Comparison of ENCODE assay signal across 1 cellular context in the genomic region with DNA sequence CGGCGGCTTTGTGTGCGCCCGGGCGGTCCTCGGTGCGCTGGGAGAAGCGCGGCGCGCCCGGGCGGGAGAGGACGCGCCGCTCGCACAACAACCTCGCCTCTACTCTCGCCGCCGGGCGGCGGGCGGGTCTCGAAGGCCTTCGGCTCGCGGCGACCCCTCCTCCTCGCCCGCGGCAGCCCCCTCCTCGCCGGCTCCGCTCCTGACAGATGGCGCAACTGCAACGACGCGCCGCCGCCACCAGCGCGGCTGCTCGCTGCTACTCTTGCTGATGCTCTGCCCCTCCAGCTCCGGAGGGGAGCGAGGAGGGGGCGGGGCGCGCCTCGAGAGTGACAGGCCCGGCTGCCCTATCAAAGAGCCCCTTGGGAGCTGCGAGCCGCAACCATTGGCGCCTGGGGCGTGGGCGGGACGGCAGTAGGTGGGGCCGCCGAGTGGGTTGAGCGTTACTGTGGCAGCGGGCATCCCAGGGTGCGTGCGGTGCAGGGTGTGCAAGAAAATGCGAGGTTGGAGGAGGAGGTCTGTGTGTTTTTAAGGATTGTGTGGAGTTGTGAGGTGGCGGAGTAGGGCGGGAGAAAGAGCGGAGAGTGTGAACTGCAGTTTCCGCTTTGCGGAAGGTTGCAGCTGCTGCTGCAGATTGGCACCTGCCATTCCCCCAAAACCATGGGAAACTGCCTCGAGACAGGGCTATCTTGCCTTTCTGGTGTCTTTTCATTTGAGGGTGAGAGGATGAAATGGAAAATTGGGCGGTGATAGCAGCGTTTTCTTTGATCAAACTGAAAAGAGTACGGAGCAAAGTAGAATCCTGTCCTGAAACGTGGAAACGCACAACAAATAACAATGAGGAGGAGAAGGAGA.
TF ChIP-seq lines count a peak whose summit lies in the region.

A gene (minus strand): TSS at position 275 of the 852 bp plus-strand sequence. CDS start 153,401 bp downstream, outside the sequence.

TF ChIP-seq in HepG2, 621 proteins besides CTCF, POLR2A, EP300 and RAD21 (continued from another document and continues in another):
- TF ChIP-seq, protein P1, sequence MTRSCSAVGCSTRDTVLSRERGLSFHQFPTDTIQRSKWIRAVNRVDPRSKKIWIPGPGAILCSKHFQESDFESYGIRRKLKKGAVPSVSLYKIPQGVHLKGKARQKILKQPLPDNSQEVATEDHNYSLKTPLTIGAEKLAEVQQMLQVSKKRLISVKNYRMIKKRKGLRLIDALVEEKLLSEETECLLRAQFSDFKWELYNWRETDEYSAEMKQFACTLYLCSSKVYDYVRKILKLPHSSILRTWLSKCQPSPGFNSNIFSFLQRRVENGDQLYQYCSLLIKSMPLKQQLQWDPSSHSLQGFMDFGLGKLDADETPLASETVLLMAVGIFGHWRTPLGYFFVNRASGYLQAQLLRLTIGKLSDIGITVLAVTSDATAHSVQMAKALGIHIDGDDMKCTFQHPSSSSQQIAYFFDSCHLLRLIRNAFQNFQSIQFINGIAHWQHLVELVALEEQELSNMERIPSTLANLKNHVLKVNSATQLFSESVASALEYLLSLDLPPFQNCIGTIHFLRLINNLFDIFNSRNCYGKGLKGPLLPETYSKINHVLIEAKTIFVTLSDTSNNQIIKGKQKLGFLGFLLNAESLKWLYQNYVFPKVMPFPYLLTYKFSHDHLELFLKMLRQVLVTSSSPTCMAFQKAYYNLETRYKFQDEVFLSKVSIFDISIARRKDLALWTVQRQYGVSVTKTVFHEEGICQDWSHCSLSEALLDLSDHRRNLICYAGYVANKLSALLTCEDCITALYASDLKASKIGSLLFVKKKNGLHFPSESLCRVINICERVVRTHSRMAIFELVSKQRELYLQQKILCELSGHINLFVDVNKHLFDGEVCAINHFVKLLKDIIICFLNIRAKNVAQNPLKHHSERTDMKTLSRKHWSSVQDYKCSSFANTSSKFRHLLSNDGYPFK (CRISPR knock-in tag; IDR thresholded peaks at IDR 0.05; ENCODE audit: borderline replicate concordance): peak; percentile 58; the same call in 1 of the 2 replicates
- TF ChIP-seq, protein P2, sequence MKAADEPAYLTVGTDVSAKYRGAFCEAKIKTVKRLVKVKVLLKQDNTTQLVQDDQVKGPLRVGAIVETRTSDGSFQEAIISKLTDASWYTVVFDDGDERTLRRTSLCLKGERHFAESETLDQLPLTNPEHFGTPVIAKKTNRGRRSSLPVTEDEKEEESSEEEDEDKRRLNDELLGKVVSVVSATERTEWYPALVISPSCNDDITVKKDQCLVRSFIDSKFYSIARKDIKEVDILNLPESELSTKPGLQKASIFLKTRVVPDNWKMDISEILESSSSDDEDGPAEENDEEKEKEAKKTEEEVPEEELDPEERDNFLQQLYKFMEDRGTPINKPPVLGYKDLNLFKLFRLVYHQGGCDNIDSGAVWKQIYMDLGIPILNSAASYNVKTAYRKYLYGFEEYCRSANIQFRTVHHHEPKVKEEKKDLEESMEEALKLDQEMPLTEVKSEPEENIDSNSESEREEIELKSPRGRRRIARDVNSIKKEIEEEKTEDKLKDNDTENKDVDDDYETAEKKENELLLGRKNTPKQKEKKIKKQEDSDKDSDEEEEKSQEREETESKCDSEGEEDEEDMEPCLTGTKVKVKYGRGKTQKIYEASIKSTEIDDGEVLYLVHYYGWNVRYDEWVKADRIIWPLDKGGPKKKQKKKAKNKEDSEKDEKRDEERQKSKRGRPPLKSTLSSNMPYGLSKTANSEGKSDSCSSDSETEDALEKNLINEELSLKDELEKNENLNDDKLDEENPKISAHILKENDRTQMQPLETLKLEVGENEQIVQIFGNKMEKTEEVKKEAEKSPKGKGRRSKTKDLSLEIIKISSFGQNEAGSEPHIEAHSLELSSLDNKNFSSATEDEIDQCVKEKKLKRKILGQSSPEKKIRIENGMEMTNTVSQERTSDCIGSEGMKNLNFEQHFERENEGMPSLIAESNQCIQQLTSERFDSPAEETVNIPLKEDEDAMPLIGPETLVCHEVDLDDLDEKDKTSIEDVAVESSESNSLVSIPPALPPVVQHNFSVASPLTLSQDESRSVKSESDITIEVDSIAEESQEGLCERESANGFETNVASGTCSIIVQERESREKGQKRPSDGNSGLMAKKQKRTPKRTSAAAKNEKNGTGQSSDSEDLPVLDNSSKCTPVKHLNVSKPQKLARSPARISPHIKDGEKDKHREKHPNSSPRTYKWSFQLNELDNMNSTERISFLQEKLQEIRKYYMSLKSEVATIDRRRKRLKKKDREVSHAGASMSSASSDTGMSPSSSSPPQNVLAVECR (CRISPR knock-in tag; IDR thresholded peaks at IDR 0.05; ENCODE audit: borderline replicate concordance): peak; percentile 65; the same call in 1 of the 2 replicates
- TF ChIP-seq SP2 (CRISPR knock-in tag; IDR thresholded peaks at IDR 0.05) (peak; percentile 100), ZNF496 (CRISPR knock-in tag; IDR thresholded peaks at IDR 0.05; ENCODE audit: insufficient replicate concordance) (no peak), KLF12 (CRISPR knock-in tag; IDR thresholded peaks at IDR 0.05; ENCODE audit: borderline replicate concordance) (no peak), MXD4 (CRISPR knock-in tag; IDR thresholded peaks at IDR 0.05) (peak; percentile 71), SALL1 (CRISPR knock-in tag; IDR thresholded peaks at IDR 0.05) (peak; percentile 54; the same call in 1 of the 2 replicates), SMARCE1 (IDR thresholded peaks at IDR 0.05; ENCODE audit: borderline replicate concordance) (no peak), ZFX (CRISPR knock-in tag; IDR thresholded peaks at IDR 0.05; ENCODE audit: low read depth) (peak; percentile 42), ZNF75D (CRISPR knock-in tag; IDR thresholded peaks at IDR 0.05; ENCODE audit: borderline replicate concordance) (no peak), ZBTB7A (CRISPR knock-in tag; IDR thresholded peaks at IDR 0.05) (peak; percentile 68; the same call in 1 of the 2 replicates), ZFP1 (CRISPR knock-in tag; IDR thresholded peaks at IDR 0.05) (no peak), SAP130 (CRISPR knock-in tag; IDR thresholded peaks at IDR 0.05; ENCODE audit: low read depth) (peak; percentile 79), SRSF9 (IDR thresholded peaks at IDR 0.05; ENCODE audit: borderline replicate concordance, insufficient read depth, low read depth, low read length, poor library complexity, severe bottlenecking) (no peak), TEAD3 (CRISPR knock-in tag; optimal IDR thresholded peaks at IDR 0.05; ENCODE audit: borderline replicate concordance) (peak; percentile 14), ZKSCAN8 (CRISPR knock-in tag; IDR thresholded peaks at IDR 0.05; ENCODE audit: borderline replicate concordance) (0 out of 2 replicates have a peak, but pooled peaks have one; percentile 30), ZNF33B (CRISPR knock-in tag; IDR thresholded peaks at IDR 0.05) (0 out of 2 replicates have a peak, but pooled peaks have one; percentile 56), DPF2 (CRISPR knock-in tag; IDR thresholded peaks at IDR 0.05; ENCODE audit: borderline replicate concordance, low read depth) (no peak), ZNF619 (CRISPR knock-in tag; IDR thresholded peaks at IDR 0.05) (peak; percentile 61; the same call in 1 of the 2 replicates), ARHGAP35 (CRISPR knock-in tag; IDR thresholded peaks at IDR 0.05; ENCODE audit: borderline replicate concordance) (peak; percentile 58; the same call in 1 of the 2 replicates), ZNF10 (CRISPR knock-in tag; IDR thresholded peaks at IDR 0.05; ENCODE audit: borderline replicate concordance, low read depth) (no peak), U2AF1 (optimal IDR thresholded peaks at IDR 0.05; ENCODE audit: low read depth, low read length) (no peak), ZNF878 (CRISPR knock-in tag; IDR thresholded peaks at IDR 0.05) (no peak), CREB1 (IDR thresholded peaks at IDR 0.05) (peak; percentile 62; the same call in 1 of the 2 replicates), CREB1 (CRISPR knock-in tag; IDR thresholded peaks at IDR 0.05) (0 out of 2 replicates have a peak, but pooled peaks have one; percentile 8), CREM (IDR thresholded peaks at IDR 0.05) (no peak), CREM (CRISPR knock-in tag; IDR thresholded peaks at IDR 0.05) (no peak), ZNF616 (CRISPR knock-in tag; IDR thresholded peaks at IDR 0.05; ENCODE audit: low read depth) (no peak), RFXANK (CRISPR knock-in tag; IDR thresholded peaks at IDR 0.05) (no peak), IRF2 (CRISPR knock-in tag; IDR thresholded peaks at IDR 0.05) (peak; percentile 32; the same call in 1 of the 2 replicates), MAF1 (CRISPR knock-in tag; IDR thresholded peaks at IDR 0.05; ENCODE audit: borderline replicate concordance) (no peak), CHD4 (IDR thresholded peaks at IDR 0.05; ENCODE audit: borderline replicate concordance, low read length) (no peak)
- TF ChIP-seq, protein P3, sequence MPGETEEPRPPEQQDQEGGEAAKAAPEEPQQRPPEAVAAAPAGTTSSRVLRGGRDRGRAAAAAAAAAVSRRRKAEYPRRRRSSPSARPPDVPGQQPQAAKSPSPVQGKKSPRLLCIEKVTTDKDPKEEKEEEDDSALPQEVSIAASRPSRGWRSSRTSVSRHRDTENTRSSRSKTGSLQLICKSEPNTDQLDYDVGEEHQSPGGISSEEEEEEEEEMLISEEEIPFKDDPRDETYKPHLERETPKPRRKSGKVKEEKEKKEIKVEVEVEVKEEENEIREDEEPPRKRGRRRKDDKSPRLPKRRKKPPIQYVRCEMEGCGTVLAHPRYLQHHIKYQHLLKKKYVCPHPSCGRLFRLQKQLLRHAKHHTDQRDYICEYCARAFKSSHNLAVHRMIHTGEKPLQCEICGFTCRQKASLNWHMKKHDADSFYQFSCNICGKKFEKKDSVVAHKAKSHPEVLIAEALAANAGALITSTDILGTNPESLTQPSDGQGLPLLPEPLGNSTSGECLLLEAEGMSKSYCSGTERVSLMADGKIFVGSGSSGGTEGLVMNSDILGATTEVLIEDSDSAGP (CRISPR knock-in tag; IDR thresholded peaks at IDR 0.05; ENCODE audit: borderline replicate concordance): peak; percentile 73; the same call in 1 of the 2 replicates
- TF ChIP-seq, protein P4, sequence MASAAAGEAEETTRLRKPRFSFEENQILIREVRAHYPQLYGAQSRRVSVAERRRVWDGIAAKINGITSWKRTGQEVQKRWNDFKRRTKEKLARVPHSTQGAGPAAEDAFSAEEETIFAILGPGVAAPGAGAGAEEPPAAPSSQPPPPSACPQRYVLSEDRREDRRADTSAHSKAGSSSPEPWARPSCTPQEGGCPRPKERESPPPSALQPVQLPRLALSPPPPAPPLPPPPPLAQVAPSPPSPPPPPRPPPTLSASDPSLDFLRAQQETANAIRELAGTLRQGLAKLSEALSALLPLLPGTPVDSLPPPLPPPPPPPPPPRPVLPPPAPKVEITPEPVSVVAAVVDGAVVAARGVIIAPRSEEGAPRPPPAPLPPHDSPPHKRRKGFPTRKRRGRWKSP (CRISPR knock-in tag; IDR thresholded peaks at IDR 0.05): peak; percentile 98
- TF ChIP-seq, protein P5, sequence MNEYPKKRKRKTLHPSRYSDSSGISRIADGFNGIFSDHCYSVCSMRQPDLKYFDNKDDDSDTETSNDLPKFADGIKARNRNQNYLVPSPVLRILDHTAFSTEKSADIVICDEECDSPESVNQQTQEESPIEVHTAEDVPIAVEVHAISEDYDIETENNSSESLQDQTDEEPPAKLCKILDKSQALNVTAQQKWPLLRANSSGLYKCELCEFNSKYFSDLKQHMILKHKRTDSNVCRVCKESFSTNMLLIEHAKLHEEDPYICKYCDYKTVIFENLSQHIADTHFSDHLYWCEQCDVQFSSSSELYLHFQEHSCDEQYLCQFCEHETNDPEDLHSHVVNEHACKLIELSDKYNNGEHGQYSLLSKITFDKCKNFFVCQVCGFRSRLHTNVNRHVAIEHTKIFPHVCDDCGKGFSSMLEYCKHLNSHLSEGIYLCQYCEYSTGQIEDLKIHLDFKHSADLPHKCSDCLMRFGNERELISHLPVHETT (CRISPR knock-in tag; conservative IDR thresholded peaks at IDR 0.05): peak; percentile 43; the same call in 1 of the 2 replicates
- TF ChIP-seq, protein P6, sequence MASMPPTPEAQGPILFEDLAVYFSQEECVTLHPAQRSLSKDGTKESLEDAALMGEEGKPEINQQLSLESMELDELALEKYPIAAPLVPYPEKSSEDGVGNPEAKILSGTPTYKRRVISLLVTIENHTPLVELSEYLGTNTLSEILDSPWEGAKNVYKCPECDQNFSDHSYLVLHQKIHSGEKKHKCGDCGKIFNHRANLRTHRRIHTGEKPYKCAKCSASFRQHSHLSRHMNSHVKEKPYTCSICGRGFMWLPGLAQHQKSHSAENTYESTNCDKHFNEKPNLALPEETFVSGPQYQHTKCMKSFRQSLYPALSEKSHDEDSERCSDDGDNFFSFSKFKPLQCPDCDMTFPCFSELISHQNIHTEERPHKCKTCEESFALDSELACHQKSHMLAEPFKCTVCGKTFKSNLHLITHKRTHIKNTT (CRISPR knock-in tag; IDR thresholded peaks at IDR 0.05): no peak
- TF ChIP-seq, protein P7, sequence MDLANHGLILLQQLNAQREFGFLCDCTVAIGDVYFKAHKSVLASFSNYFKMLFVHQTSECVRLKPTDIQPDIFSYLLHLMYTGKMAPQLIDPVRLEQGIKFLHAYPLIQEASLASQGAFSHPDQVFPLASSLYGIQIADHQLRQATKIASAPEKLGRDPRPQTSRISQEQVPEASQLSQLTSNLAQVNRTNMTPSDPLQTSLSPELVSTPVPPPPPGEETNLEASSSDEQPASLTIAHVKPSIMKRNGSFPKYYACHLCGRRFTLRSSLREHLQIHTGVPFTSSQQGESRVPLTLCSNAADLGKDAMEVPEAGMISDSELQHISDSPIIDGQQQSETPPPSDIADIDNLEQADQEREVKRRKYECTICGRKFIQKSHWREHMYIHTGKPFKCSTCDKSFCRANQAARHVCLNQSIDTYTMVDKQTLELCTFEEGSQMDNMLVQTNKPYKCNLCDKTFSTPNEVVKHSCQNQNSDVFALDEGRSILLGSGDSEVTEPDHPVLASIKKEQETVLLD (CRISPR knock-in tag; IDR thresholded peaks at IDR 0.05; ENCODE audit: low read depth): no peak; the same call in 1 of the 2 replicates
- TF ChIP-seq, protein P8, sequence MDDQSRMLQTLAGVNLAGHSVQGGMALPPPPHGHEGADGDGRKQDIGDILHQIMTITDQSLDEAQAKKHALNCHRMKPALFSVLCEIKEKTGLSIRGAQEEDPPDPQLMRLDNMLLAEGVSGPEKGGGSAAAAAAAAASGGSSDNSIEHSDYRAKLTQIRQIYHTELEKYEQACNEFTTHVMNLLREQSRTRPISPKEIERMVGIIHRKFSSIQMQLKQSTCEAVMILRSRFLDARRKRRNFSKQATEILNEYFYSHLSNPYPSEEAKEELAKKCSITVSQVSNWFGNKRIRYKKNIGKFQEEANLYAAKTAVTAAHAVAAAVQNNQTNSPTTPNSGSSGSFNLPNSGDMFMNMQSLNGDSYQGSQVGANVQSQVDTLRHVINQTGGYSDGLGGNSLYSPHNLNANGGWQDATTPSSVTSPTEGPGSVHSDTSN (CRISPR knock-in tag; IDR thresholded peaks at IDR 0.05; ENCODE audit: borderline replicate concordance): peak; percentile 84; the same call in 1 of the 2 replicates
- TF ChIP-seq, protein P9, sequence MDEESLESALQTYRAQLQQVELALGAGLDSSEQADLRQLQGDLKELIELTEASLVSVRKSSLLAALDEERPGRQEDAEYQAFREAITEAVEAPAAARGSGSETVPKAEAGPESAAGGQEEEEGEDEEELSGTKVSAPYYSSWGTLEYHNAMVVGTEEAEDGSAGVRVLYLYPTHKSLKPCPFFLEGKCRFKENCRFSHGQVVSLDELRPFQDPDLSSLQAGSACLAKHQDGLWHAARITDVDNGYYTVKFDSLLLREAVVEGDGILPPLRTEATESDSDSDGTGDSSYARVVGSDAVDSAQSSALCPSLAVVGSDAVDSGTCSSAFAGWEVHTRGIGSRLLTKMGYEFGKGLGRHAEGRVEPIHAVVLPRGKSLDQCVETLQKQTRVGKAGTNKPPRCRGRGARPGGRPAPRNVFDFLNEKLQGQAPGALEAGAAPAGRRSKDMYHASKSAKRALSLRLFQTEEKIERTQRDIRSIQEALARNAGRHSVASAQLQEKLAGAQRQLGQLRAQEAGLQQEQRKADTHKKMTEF (CRISPR knock-in tag; IDR thresholded peaks at IDR 0.05): peak; percentile 73; the same call in 1 of the 2 replicates
